Comparison of ENCODE assay signal across 14 cellular contexts in the genomic region with DNA sequence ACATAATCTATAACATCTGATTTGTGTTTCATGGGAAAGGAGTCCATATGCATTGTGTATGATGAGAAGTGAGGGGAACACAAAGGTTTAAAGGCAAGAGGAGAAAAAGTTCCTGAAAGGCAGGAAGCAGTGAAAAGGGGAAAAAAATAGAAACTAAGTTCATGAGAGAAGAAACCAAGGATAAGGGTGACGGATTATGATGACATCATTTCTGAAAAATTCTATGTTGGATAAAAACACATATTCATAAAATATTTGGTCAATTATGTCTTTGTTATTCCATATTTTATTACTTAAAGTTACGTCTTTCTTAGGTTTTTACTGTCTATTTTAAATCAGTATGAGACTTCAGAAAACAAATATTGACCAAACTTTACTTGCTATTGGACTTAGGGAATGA. TPM values are rescaled to one million over a fixed set of nuclear protein-coding genes. Genes with fewer than 3 reads are reported as not detected.
DNase-seq lines count a peak whose midpoint lies in the region; ATAC-seq and TF ChIP-seq lines count a peak whose summit lies in the region.
"Had no signal": no experiment of that assay in that cellular context is flagged by ENCODE, and none has a peak within 500 bp of the region (broad histone marks: within the 10 kb centered on the region; RNA-seq: fewer than 3 reads in every experiment).

No MANE protein-coding gene starts in this region.

- H3K9ac ChIP-seq in PC-3 (ENCODE audit: low read length) (peak overlapping the region; percentile 1; the same call in 1 of the 2 replicates), fibroblast of lung (ENCODE audit: insufficient read depth, low read length) (no peak overlapping the region), skeletal muscle satellite cell (ENCODE audit: low read depth, low read length) (no peak overlapping the region)
- H3K9ac ChIP-seq: BLaER1 had no signal

- H3K4me3 Mint-ChIP-seq in stimulated activated naive CD8-positive, alpha-beta T cell treated with anti-CD3 and anti-CD28 coated beads, Interleukin-15, amount 100 ng/mL, for 72 hours: no peak overlapping the region
- H3K4me3 Mint-ChIP-seq in activated CD8-positive, alpha-beta T cell treated with anti-CD3 and anti-CD28 coated beads, Interleukin-2, amount 10 ng/mL, durations not matched to agents 7 days and 5 days: no peak overlapping the region

- CTCF ChIA-PET in PC-3 (lab: Charles Lee): no interaction called here
- CTCF ChIA-PET in activated CD8-positive, alpha-beta T cell treated with anti-CD3 and anti-CD28 coated beads, Interleukin-2, amount 10 ng/mL, durations not matched to agents 7 days and 5 days (lab: Charles Lee): interaction anchor here (6.0 to 6.3 kb wide), 2 partner anchors 149 to 315 kb away, joined by 52 to 113 read pairs; no protein-coding TSS in a partner anchor

- H3K27me3 Mint-ChIP-seq in stimulated activated naive CD8-positive, alpha-beta T cell treated with anti-CD3 and anti-CD28 coated beads, Interleukin-15, amount 100 ng/mL, for 72 hours: no peaks in the 10 kb centered on the region
- no peaks in the 10 kb centered on the region for H3K27me3 Mint-ChIP-seq in activated CD8-positive, alpha-beta T cell treated with anti-CD3 and anti-CD28 coated beads, Interleukin-2, amount 10 ng/mL, durations not matched to agents 7 days and 5 days (ENCODE audit: low read depth)

- POLR2A ChIA-PET in PC-3 (lab: Charles Lee; ENCODE audit: unreplicated experiment): no interaction called here
- POLR2A ChIA-PET in activated CD8-positive, alpha-beta T cell treated with anti-CD3 and anti-CD28 coated beads, Interleukin-2, amount 10 ng/mL, durations not matched to agents 7 days and 5 days (lab: Charles Lee): no interaction called here

- TF ChIP-seq CTCF in PC-3 (conservative IDR thresholded peaks at IDR 0.05; ENCODE audit: low read depth, low read length): no peak
- TF ChIP-seq CTCF in fibroblast of lung (conservative IDR thresholded peaks at IDR 0.05 in 1 of 2, IDR thresholded peaks at IDR 0.05 in 1 of 2; ENCODE audit: low read depth in 1 of 2, low read length in 2 of 2): no peak

- no peaks in the 10 kb centered on the region for H3F3A ChIP-seq in PC-3 (ENCODE audit: low read length, unreplicated experiment)

- no peaks in the 10 kb centered on the region for H4K20me1 ChIP-seq in PC-3 (ENCODE audit: low read length)
- H4K20me1 ChIP-seq in fibroblast of lung (ENCODE audit: control insufficient read depth, extremely low read depth, insufficient read depth, low read length): no peaks in the 10 kb centered on the region
- H4K20me1 ChIP-seq: BLaER1 had no signal

- intact Hi-C loops in PC-3 (cut with micrococcal nuclease): loop anchor here (1.0 kb wide), 4 partner anchors 23 to 96 kb away; no protein-coding TSS in a partner anchor

- H3K9me2 ChIP-seq in PC-3 (replicated peaks; ENCODE audit: low read length): no peaks in the 10 kb centered on the region

- H3K9me3 ChIP-seq in PC-3 (ENCODE audit: low read length) (no peaks in the 10 kb centered on the region), fibroblast of lung (ENCODE audit: control insufficient read depth, insufficient read depth, low read depth, low read length) (no peaks in the 10 kb centered on the region), skeletal muscle satellite cell (replicated peaks; ENCODE audit: low read length) (no peaks in the 10 kb centered on the region)
- H3K9me3 ChIP-seq: BLaER1 had no signal

- no peaks in the 10 kb centered on the region for H3K36me3 Mint-ChIP-seq in activated CD8-positive, alpha-beta T cell treated with anti-CD3 and anti-CD28 coated beads, Interleukin-2, amount 10 ng/mL, durations not matched to agents 7 days and 5 days (ENCODE audit: low read depth)

- H2AFZ ChIP-seq in PC-3 (ENCODE audit: low read length): peak overlapping the region; percentile 17
- peak overlapping the region; percentile 48 for H2AFZ ChIP-seq in fibroblast of lung (ENCODE audit: low read length)

- DNase-seq in GM03348 (ENCODE audit: low spot score): peak; percentile 24
- DNase-seq in PC-3: peak; percentile 33
- DNase-seq in fibroblast of lung (ENCODE audit: low read depth in 2 of 2): peak; percentile 16 to 44
- DNase-seq in stimulated activated naive CD8-positive, alpha-beta T cell treated with anti-CD3 and anti-CD28 coated beads, Interleukin-15, amount 100 ng/mL, for 72 hours: no peak
- DNase-seq in kidney tubule cell (ENCODE audit: low spot score): no peak
- DNase-seq in activated CD8-positive, alpha-beta T cell treated with anti-CD3 and anti-CD28 coated beads, Interleukin-2, amount 10 ng/mL, durations not matched to agents 7 days and 5 days: no peak
- DNase-seq: DMS 273 treated with DMSO at 0.1 percent for 48 hours, NCI-H1417, NCI-H2029, NCI-H510A, SIG-M5 had no signal

- H3K27ac Mint-ChIP-seq in stimulated activated naive CD8-positive, alpha-beta T cell treated with anti-CD3 and anti-CD28 coated beads, Interleukin-15, amount 100 ng/mL, for 72 hours: no peak overlapping the region
- H3K27ac Mint-ChIP-seq in activated CD8-positive, alpha-beta T cell treated with anti-CD3 and anti-CD28 coated beads, Interleukin-2, amount 10 ng/mL, durations not matched to agents 7 days and 5 days: no peak overlapping the region

- peak; percentile 88 for ATAC-seq in PC-3
- no peak for ATAC-seq in stimulated activated naive CD8-positive, alpha-beta T cell treated with anti-CD3 and anti-CD28 coated beads, Interleukin-15, amount 100 ng/mL, for 72 hours
- ATAC-seq in activated CD8-positive, alpha-beta T cell treated with anti-CD3 and anti-CD28 coated beads, Interleukin-2, amount 10 ng/mL, durations not matched to agents 7 days and 5 days: no peak

- no TSS peak for BruUV-seq in PC-3 (replicated peaks; lab: Mats Ljungman, UMichigan)

- no peaks in the 10 kb centered on the region for H3K4me1 Mint-ChIP-seq in stimulated activated naive CD8-positive, alpha-beta T cell treated with anti-CD3 and anti-CD28 coated beads, Interleukin-15, amount 100 ng/mL, for 72 hours
- peaks cover 3% of the 10 kb centered on the region for H3K4me1 Mint-ChIP-seq in activated CD8-positive, alpha-beta T cell treated with anti-CD3 and anti-CD28 coated beads, Interleukin-2, amount 10 ng/mL, durations not matched to agents 7 days and 5 days (ENCODE audit: low read depth)

- H3K79me2 ChIP-seq in PC-3 (ENCODE audit: low read length) (no peaks in the 10 kb centered on the region), fibroblast of lung (ENCODE audit: control insufficient read depth, insufficient read depth, low read length) (no peaks in the 10 kb centered on the region)

- H3K4me1 ChIP-seq in PC-3 (ENCODE audit: insufficient read depth, low read length): peaks cover 17% of the 10 kb centered on the region
- peaks cover 11% of the 10 kb centered on the region for H3K4me1 ChIP-seq in fibroblast of lung (ENCODE audit: control insufficient read depth, extremely low read depth, insufficient read depth, low read length)
- H3K4me1 ChIP-seq in skeletal muscle satellite cell (ENCODE audit: control insufficient read depth, insufficient read depth, low read length): peaks cover 33% of the 10 kb centered on the region

- H3K36me3 ChIP-seq in PC-3 (ENCODE audit: low read depth, low read length): no peaks in the 10 kb centered on the region
- H3K36me3 ChIP-seq in fibroblast of lung (ENCODE audit: control insufficient read depth, insufficient read depth, low read length): no peaks in the 10 kb centered on the region
- H3K36me3 ChIP-seq in skeletal muscle satellite cell (ENCODE audit: insufficient read depth, low read length): no peaks in the 10 kb centered on the region
- H3K36me3 ChIP-seq: BLaER1 had no signal

- H3K27me3 ChIP-seq in PC-3 (ENCODE audit: low read length) (no peaks in the 10 kb centered on the region), fibroblast of lung (ENCODE audit: control insufficient read depth, insufficient read depth, low read length) (no peaks in the 10 kb centered on the region), skeletal muscle satellite cell (ENCODE audit: control insufficient read depth, insufficient read depth, low read length) (no peaks in the 10 kb centered on the region)
- H3K27me3 ChIP-seq: BLaER1 had no signal

- H3K9me3 Mint-ChIP-seq in stimulated activated naive CD8-positive, alpha-beta T cell treated with anti-CD3 and anti-CD28 coated beads, Interleukin-15, amount 100 ng/mL, for 72 hours: no peaks in the 10 kb centered on the region
- H3K9me3 Mint-ChIP-seq in activated CD8-positive, alpha-beta T cell treated with anti-CD3 and anti-CD28 coated beads, Interleukin-2, amount 10 ng/mL, durations not matched to agents 7 days and 5 days (ENCODE audit: insufficient read depth): no peaks in the 10 kb centered on the region

- H3K4me2 ChIP-seq in PC-3 (ENCODE audit: low read length): peak overlapping the region; percentile 16; the same call in 1 of the 2 replicates
- peak overlapping the region; percentile 33 for H3K4me2 ChIP-seq in fibroblast of lung (ENCODE audit: extremely low read depth, insufficient read depth, low read length)
- peak overlapping the region; percentile 3 for H3K4me2 ChIP-seq in skeletal muscle satellite cell (ENCODE audit: low read length)
- H3K4me2 ChIP-seq: BLaER1 had no signal

- no peak overlapping the region for H3K4me3 ChIP-seq in PC-3 (ENCODE audit: low read length)
- H3K4me3 ChIP-seq in fibroblast of lung (replicated peaks in 1 of 4; ENCODE audit: control extremely low read depth in 1 of 4, insufficient read depth in 1 of 4, low read depth in 3 of 4, low read length in 4 of 4): no peak overlapping the region
- no peak overlapping the region for H3K4me3 ChIP-seq in skeletal muscle satellite cell (ENCODE audit: low read length)
- H3K4me3 ChIP-seq: BLaER1 had no signal

- H3K27ac ChIP-seq in PC-3 (ENCODE audit: low read length): peak overlapping the region; percentile 62
- H3K27ac ChIP-seq in fibroblast of lung (ENCODE audit: insufficient read depth, low read length): no peak overlapping the region
- H3K27ac ChIP-seq: BLaER1 had no signal

RNA-seq across cellular contexts. Expression of a gene that starts 48.6 kb away (rescaled TPM):
- total RNA-seq in PC-3 (2014; rRNA removed) (0.04 TPM in 1 of 2 replicates, not detected in the other), fibroblast of lung (under 0.01 TPM in 1 of 2 replicates, not detected in the other)
- 0.03 TPM in 1 of 2 replicates, not detected in the other for polyA plus RNA-seq in fibroblast of lung
- polyA plus RNA-seq in fibroblast of lung (2012): 0.13 TPM in 1 of 2 replicates, not detected in the other
- polyA minus RNA-seq in fibroblast of lung (ENCODE audit: low replicate concordance): not detected in 2 replicates
- total RNA-seq in skeletal muscle satellite cell (2012; rRNA removed): under 0.01 TPM in 1 of 2 replicates, not detected in the other
- not detected for total RNA-seq in activated CD8-positive, alpha-beta T cell treated with anti-CD3 and anti-CD28 coated beads, Interleukin-2, amount 10 ng/mL, durations not matched to agents 7 days and 5 days
- total RNA-seq: Daoy had no signal

Comparison
In these comparisons a context has a peak if more than half of its experiments do, and no peak if none do; other contexts are left out.
1. DNase-seq: peak in GM03348 (single experiment), PC-3 (single experiment) and fibroblast of lung (2 of 2); none in stimulated activated naive CD8-positive, alpha-beta T cell treated with anti-CD3 and anti-CD28 coated beads, Interleukin-15, amount 100 ng/mL, for 72 hours (0 of 2), kidney tubule cell (single experiment) and activated CD8-positive, alpha-beta T cell treated with anti-CD3 and anti-CD28 coated beads, Interleukin-2, amount 10 ng/mL, durations not matched to agents 7 days and 5 days (single experiment).
2. Peak in every context shown above with its lines, with median percentiles within 50 percentile points of each other: H3K4me2 ChIP-seq.